Comparison of ENCODE assay signal across 1 cellular context in the genomic region with DNA sequence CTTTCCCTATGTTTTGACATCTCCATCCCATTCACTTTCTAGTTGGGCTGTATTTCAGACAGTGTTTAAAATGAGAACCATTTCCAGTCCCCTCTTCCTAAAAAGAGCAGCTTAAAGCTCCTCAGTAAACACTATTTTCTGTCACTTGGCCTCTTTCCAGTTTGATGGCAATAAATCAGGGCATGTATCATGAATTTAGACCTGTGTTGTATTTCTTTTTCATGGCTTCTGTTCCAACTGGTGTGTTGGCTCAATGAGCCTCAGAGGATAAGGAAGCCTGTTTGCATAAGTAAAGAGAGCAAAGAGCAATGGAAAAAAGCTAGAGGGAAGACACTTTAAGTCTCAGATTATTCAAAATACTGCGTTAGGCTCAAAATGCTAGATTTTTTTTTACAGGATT.
TF ChIP-seq lines count a peak whose summit lies in the region.

No MANE protein-coding gene starts in this region.

TF ChIP-seq in H1, 55 proteins besides CTCF, POLR2A, EP300 and RAD21 (continued from another document):
- TF ChIP-seq, protein P1, sequence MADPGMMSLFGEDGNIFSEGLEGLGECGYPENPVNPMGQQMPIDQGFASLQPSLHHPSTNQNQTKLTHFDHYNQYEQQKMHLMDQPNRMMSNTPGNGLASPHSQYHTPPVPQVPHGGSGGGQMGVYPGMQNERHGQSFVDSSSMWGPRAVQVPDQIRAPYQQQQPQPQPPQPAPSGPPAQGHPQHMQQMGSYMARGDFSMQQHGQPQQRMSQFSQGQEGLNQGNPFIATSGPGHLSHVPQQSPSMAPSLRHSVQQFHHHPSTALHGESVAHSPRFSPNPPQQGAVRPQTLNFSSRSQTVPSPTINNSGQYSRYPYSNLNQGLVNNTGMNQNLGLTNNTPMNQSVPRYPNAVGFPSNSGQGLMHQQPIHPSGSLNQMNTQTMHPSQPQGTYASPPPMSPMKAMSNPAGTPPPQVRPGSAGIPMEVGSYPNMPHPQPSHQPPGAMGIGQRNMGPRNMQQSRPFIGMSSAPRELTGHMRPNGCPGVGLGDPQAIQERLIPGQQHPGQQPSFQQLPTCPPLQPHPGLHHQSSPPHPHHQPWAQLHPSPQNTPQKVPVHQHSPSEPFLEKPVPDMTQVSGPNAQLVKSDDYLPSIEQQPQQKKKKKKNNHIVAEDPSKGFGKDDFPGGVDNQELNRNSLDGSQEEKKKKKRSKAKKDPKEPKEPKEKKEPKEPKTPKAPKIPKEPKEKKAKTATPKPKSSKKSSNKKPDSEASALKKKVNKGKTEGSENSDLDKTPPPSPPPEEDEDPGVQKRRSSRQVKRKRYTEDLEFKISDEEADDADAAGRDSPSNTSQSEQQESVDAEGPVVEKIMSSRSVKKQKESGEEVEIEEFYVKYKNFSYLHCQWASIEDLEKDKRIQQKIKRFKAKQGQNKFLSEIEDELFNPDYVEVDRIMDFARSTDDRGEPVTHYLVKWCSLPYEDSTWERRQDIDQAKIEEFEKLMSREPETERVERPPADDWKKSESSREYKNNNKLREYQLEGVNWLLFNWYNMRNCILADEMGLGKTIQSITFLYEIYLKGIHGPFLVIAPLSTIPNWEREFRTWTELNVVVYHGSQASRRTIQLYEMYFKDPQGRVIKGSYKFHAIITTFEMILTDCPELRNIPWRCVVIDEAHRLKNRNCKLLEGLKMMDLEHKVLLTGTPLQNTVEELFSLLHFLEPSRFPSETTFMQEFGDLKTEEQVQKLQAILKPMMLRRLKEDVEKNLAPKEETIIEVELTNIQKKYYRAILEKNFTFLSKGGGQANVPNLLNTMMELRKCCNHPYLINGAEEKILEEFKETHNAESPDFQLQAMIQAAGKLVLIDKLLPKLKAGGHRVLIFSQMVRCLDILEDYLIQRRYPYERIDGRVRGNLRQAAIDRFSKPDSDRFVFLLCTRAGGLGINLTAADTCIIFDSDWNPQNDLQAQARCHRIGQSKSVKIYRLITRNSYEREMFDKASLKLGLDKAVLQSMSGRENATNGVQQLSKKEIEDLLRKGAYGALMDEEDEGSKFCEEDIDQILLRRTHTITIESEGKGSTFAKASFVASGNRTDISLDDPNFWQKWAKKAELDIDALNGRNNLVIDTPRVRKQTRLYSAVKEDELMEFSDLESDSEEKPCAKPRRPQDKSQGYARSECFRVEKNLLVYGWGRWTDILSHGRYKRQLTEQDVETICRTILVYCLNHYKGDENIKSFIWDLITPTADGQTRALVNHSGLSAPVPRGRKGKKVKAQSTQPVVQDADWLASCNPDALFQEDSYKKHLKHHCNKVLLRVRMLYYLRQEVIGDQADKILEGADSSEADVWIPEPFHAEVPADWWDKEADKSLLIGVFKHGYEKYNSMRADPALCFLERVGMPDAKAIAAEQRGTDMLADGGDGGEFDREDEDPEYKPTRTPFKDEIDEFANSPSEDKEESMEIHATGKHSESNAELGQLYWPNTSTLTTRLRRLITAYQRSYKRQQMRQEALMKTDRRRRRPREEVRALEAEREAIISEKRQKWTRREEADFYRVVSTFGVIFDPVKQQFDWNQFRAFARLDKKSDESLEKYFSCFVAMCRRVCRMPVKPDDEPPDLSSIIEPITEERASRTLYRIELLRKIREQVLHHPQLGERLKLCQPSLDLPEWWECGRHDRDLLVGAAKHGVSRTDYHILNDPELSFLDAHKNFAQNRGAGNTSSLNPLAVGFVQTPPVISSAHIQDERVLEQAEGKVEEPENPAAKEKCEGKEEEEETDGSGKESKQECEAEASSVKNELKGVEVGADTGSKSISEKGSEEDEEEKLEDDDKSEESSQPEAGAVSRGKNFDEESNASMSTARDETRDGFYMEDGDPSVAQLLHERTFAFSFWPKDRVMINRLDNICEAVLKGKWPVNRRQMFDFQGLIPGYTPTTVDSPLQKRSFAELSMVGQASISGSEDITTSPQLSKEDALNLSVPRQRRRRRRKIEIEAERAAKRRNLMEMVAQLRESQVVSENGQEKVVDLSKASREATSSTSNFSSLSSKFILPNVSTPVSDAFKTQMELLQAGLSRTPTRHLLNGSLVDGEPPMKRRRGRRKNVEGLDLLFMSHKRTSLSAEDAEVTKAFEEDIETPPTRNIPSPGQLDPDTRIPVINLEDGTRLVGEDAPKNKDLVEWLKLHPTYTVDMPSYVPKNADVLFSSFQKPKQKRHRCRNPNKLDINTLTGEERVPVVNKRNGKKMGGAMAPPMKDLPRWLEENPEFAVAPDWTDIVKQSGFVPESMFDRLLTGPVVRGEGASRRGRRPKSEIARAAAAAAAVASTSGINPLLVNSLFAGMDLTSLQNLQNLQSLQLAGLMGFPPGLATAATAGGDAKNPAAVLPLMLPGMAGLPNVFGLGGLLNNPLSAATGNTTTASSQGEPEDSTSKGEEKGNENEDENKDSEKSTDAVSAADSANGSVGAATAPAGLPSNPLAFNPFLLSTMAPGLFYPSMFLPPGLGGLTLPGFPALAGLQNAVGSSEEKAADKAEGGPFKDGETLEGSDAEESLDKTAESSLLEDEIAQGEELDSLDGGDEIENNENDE (IDR thresholded peaks at IDR 0.05; ENCODE audit: insufficient replicate concordance, low read length) = no peak
- TF ChIP-seq BRCA1 (IDR thresholded peaks at IDR 0.05; ENCODE audit: low read depth, low read length) (no peak), SIX5 (IDR thresholded peaks at IDR 0.05; ENCODE audit: low read depth, low read length) (no peak), CEBPB (IDR thresholded peaks at IDR 0.05; ENCODE audit: low read depth, low read length) (no peak), EZH2 (IDR thresholded peaks at IDR 0.05; ENCODE audit: low read depth, low read length, severe bottlenecking) (no peak), TCF12 (IDR thresholded peaks at IDR 0.05; ENCODE audit: low read depth, low read length) (no peak), RXRA (IDR thresholded peaks at IDR 0.05; ENCODE audit: insufficient read depth, low read depth, low read length) (no peak), FOSL1 (IDR thresholded peaks at IDR 0.05; ENCODE audit: insufficient read depth, low read depth, low read length) (no peak), RBBP5 (IDR thresholded peaks at IDR 0.05; ENCODE audit: borderline replicate concordance, low read depth, low read length) (no peak), SP1 (IDR thresholded peaks at IDR 0.05; ENCODE audit: low read depth, low read length) (no peak)
